Comparison of ENCODE assay signal across 8 cellular contexts in genomic region chr1:67211589-67212563, GRCh38. TPM values are rescaled to one million over a fixed set of nuclear protein-coding genes. Genes with fewer than 3 reads are reported as not detected.
DNase-seq lines count a peak whose midpoint lies in the region; FAIRE-seq and TF ChIP-seq lines count a peak whose summit lies in the region.

No MANE protein-coding gene starts in this region.

- no peak overlapping the region for H3K4me3 Mint-ChIP-seq in endothelial cell (ENCODE audit: unreplicated experiment)

- peak; percentile 79 for TF ChIP-seq CTCF in endothelial cell (IDR thresholded peaks at IDR 0.05; ENCODE audit: unreplicated experiment)
- TF ChIP-seq CTCF in prostate gland (IDR thresholded peaks at IDR 0.05): peak in 3 of 4 experiments; percentile 38 to 41 (median 40)

- DNase-seq in ACHN (peak; percentile 12), GM12891 (ENCODE audit: insufficient read length, low spot score) (no peak), NCI-H1105 treated with DMSO at 0.1 percent for 48 hours (lab: John Stamatoyannopoulos, UW) (peak; percentile 24), endothelial cell (ENCODE audit: low spot score) (peak; percentile 42), prostate gland (ENCODE audit: low spot score) (no peak), substantia nigra (lab: John Stamatoyannopoulos, UW) (no peak), iPS-NIHi11 (ENCODE audit: low spot score) (no peak)
- DNase-seq in activated CD4-positive, alpha-beta T cell treated with anti-CD3 and anti-CD28 coated beads for 48 hours: peak; percentile 61

- 54% methylated on average over 4 of the region's 4 CpGs for WGBS in prostate gland

- no peaks in the 10 kb centered on the region for H3K27me3 Mint-ChIP-seq in endothelial cell (ENCODE audit: unreplicated experiment)

- H3K27ac ChIP-seq in prostate gland (no peak overlapping the region), substantia nigra (ENCODE audit: low read depth, low read length, poor library complexity, severe bottlenecking) (no peak overlapping the region)

- no peaks in the 10 kb centered on the region for H3K9me3 ChIP-seq in prostate gland

- in situ Hi-C loops in ACHN (cut with HindIII; ENCODE audit: low pct_ligation_motif_present, low pct_unique_long_range_greater_than_20kb, low sequenced_read_pairs): no loop called here

- H3K4me1 ChIP-seq in prostate gland (replicated peaks): no peaks in the 10 kb centered on the region

- no peaks in the 10 kb centered on the region for H3K36me3 Mint-ChIP-seq in endothelial cell (ENCODE audit: low read depth, unreplicated experiment)

- intact Hi-C loops in prostate gland (cut with DNase I): no loop called here

- H3K27ac Mint-ChIP-seq in endothelial cell (ENCODE audit: unreplicated experiment): no peak overlapping the region

- H3K9me3 Mint-ChIP-seq in endothelial cell (ENCODE audit: unreplicated experiment): no peaks in the 10 kb centered on the region

- no peak overlapping the region for H3K4me3 ChIP-seq in prostate gland

- TF ChIP-seq POLR2A in GM12891 (IDR thresholded peaks at IDR 0.05; ENCODE audit: low read depth, low read length): no peak
- no peak for TF ChIP-seq POLR2A in prostate gland (IDR thresholded peaks at IDR 0.05)

- H3K27me3 ChIP-seq in prostate gland (replicated peaks; ENCODE audit: insufficient read depth): no peaks in the 10 kb centered on the region

- no peaks in the 10 kb centered on the region for H3K36me3 ChIP-seq in prostate gland

- FAIRE-seq in GM12891 (lab: Jason Lieb, UNC): peak; percentile 82

- H3K4me1 Mint-ChIP-seq in endothelial cell (ENCODE audit: unreplicated experiment): no peaks in the 10 kb centered on the region

TF ChIP-seq in GM12891, 5 proteins besides CTCF, POLR2A, EP300 and RAD21:
- TF ChIP-seq POU2F2 (IDR thresholded peaks at IDR 0.05; ENCODE audit: low read depth, low read length): peak; percentile 47; the same call in 1 of the 2 replicates
- no peak for TF ChIP-seq POLR2AphosphoS5 (IDR thresholded peaks at IDR 0.05; ENCODE audit: low read depth, low read length)
- TF ChIP-seq PAX5 (IDR thresholded peaks at IDR 0.05; ENCODE audit: insufficient read depth, low read length, severe bottlenecking): peak; percentile 15
- no peak for TF ChIP-seq SPI1 (IDR thresholded peaks at IDR 0.05; ENCODE audit: low read depth, low read length)
- no peak for TF ChIP-seq TAF1 (IDR thresholded peaks at IDR 0.05; ENCODE audit: low read depth, low read length)

RNA-seq across cellular contexts. Expression of gene IL23R, which starts 45.6 kb away (rescaled TPM):
- 1.1 TPM for polyA plus RNA-seq in GM12891 (2012; ENCODE audit: low read depth, missing spikeins)
- total RNA-seq in endothelial cell (ENCODE audit: unreplicated experiment) (not detected), prostate gland (under 1 TPM in 1 of 2 donors, not detected in 1; 0.74 TPM)

Comparison
In these comparisons a context has a peak if more than half of its experiments do, and no peak if none do; other contexts are left out.
1. DNase-seq: peak in ACHN (single experiment), NCI-H1105 treated with DMSO at 0.1 percent for 48 hours (single experiment), activated CD4-positive, alpha-beta T cell treated with anti-CD3 and anti-CD28 coated beads for 48 hours (single experiment) and endothelial cell (single experiment); none in GM12891 (single experiment), prostate gland (single experiment), substantia nigra (0 of 49) and iPS-NIHi11 (single experiment).